ENCODE assay signal across 14 cellular contexts in genomic region chr12:67813509-67813908, GRCh38.
"Had no signal": no experiment of that assay in that cellular context is flagged by ENCODE, and none has a peak within 500 bp of the region (broad histone marks: within the 10 kb centered on the region; RNA-seq: fewer than 3 reads in every experiment).

No MANE protein-coding gene starts in this region.

- ATAC-seq: stimulated activated effector memory CD8-positive, alpha-beta T cell treated with anti-CD3 and anti-CD28 coated beads, Interleukin-12 subunit alpha, Interleukin-12 subunit beta, amount 100 ng/mL, for 72 hours; WTC11 had no signal

- DNase-seq: activated CD4-positive, alpha-beta memory T cell treated with anti-CD3 and anti-CD28 coated beads, Interleukin-2, amount 10 ng/mL, durations not matched to agents 7 days and 5 days; activated CD4-positive, alpha-beta T cell treated with anti-CD3 and anti-CD28 coated beads for 4 hours; activated naive CD4-positive, alpha-beta T cell treated with anti-CD3 and anti-CD28 coated beads, Interleukin-2, amount 10 ng/mL, durations not matched to agents 7 days and 5 days; activated T-cell treated with anti-CD3 and anti-CD28 coated beads, Interleukin-2, amount 50 U/mL, for 24 hours; adrenal gland; caudate nucleus; effector CD4-positive, alpha-beta T cell; ovary; sigmoid colon had no signal

- H3K9me3 ChIP-seq: ovary, sigmoid colon had no signal

- H3K27me3 ChIP-seq: adrenal gland, esophagus muscularis mucosa, ovary, sigmoid colon had no signal

- H3K4me1 ChIP-seq: adrenal gland had no signal

- H3K27ac ChIP-seq: adrenal gland, coronary artery, esophagus muscularis mucosa, ovary had no signal

- H3K36me3 ChIP-seq: adrenal gland, esophagus muscularis mucosa, ovary, sigmoid colon had no signal

- H3K4me3 ChIP-seq: adrenal gland, coronary artery, esophagus muscularis mucosa, lung, ovary, sigmoid colon had no signal
